Comparison of ENCODE assay signal across 19 cellular contexts in the genomic region with DNA sequence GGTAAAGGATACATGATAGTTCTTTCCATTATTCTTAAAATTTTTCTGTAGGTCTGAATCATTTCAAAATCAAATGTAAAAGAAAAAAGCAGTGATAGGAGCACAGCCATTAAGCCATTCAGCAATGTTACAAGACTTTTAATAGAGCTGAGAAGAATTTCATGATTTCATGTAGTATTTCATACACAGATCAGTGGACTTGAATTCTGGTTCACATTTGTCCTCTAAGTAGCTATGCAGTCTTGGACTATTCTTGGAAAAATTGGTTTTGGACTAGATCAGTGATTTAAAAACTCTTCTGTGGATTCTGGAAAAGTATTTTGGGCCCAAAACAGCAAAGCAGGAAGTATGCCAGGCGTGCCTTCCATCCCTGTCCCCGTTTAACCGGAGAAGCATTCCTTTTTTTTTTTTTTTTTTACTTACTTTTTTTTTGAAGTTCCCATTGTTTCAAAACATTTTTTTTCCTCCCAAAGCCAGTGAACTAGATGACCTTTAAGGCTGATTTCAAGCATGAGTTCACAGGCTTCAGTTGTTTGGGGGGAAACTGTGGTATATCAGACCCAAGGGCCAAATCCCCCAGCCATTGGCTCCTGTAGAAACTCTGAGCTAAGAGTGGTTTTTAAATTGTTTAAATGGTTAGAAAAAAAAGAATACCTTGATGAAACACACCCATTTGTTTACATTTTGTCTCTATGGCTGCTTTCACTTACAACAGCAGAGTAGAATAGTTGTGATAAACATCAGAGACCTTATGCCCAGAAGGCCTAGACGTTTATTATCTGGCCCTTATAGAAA. TPM values are rescaled to one million over a fixed set of nuclear protein-coding genes. Genes with fewer than 3 reads are reported as not detected.
DNase-seq lines count a peak whose midpoint lies in the region; ATAC-seq, FAIRE-seq and TF ChIP-seq lines count a peak whose summit lies in the region.
"Had no signal": no experiment of that assay in that cellular context is flagged by ENCODE, and none has a peak within 500 bp of the region (broad histone marks: within the 10 kb centered on the region; RNA-seq: fewer than 3 reads in every experiment).

No MANE protein-coding gene starts in this region.

- TF ChIP-seq CTCF in D721Med (IDR thresholded peaks at IDR 0.05; ENCODE audit: insufficient read depth, missing control alignments), result no peak
- TF ChIP-seq CTCF in MM.1S (IDR thresholded peaks at IDR 0.05; ENCODE audit: low read length), result no peak
- no peak for TF ChIP-seq CTCF in endothelial cell of umbilical vein (IDR thresholded peaks at IDR 0.05; ENCODE audit: extremely low read depth in 1 of 2, insufficient read depth in 1 of 2, low read depth in 1 of 2, low read length in 2 of 2)

- H3K9ac ChIP-seq in MM.1S (ENCODE audit: low read length) (no peak overlapping the region), endothelial cell of umbilical vein (replicated peaks; ENCODE audit: extremely low read depth, insufficient read depth, low read length) (no peak overlapping the region)

- no peaks in the 10 kb centered on the region for H3K9me2 ChIP-seq in MM.1S (replicated peaks; ENCODE audit: insufficient read depth, low read length)

- no TSS peak for BruUV-seq in endothelial cell of umbilical vein (replicated peaks; lab: Mats Ljungman, UMichigan)

- no peak overlapping the region; the same call in 1 of the 2 replicates for H3K27ac ChIP-seq in MM.1S (ENCODE audit: low read length)
- peak overlapping the region; percentile 41 for H3K27ac ChIP-seq in endothelial cell of umbilical vein (ENCODE audit: insufficient read depth, low read depth, low read length)
- H3K27ac ChIP-seq in skin epidermis, result peak overlapping the region in 13 of 21 experiments; percentile 4 to 71 (median 30)
- H3K27ac ChIP-seq in effector memory CD4-positive, alpha-beta T cell (ENCODE audit: insufficient read depth, low read length, poor library complexity, severe bottlenecking), result no peak overlapping the region
- H3K27ac ChIP-seq: HL-60, ovary, RWPE1, uterus had no signal

- H3K4me1 ChIP-seq in MM.1S (ENCODE audit: low read length) (peaks cover 28% of the 10 kb centered on the region), endothelial cell of umbilical vein (ENCODE audit: control insufficient read depth, extremely low read depth, insufficient read depth, low read length) (peaks cover 20% of the 10 kb centered on the region)
- peaks cover 3% of the 10 kb centered on the region for H3K4me1 ChIP-seq in effector memory CD4-positive, alpha-beta T cell (ENCODE audit: control insufficient read depth, insufficient read depth, low read length, poor library complexity, severe bottlenecking)
- H3K4me1 ChIP-seq: uterus had no signal

- DNase-seq in D721Med (ENCODE audit: insufficient read length, low spot score), result no peak
- no peak for DNase-seq in MM.1S
- peak; percentile 46 for DNase-seq in endothelial cell of umbilical vein (ENCODE audit: low read depth, low spot score)
- DNase-seq in mesenteric fat pad (ENCODE audit: low spot score), result no peak
- DNase-seq in activated effector memory CD4-positive, alpha-beta T cell treated with anti-CD3 and anti-CD28 coated beads, Interleukin-2, amount 50 U/mL, for 16 hours, result no peak
- no peak for DNase-seq in effector memory CD4-positive, alpha-beta T cell
- DNase-seq: activated CD4-positive, alpha-beta T cell treated with anti-CD3 and anti-CD28 coated beads for 4 hours; activated T-cell treated with anti-CD3 and anti-CD28 coated beads, Interleukin-2, amount 50 U/mL, for 4 hours; CD8-positive, alpha-beta T cell; NCI-H187; NCI-H526 treated with DMSO at 0.1 percent for 48 hours; ovary; uterus had no signal

- CTCF ChIA-PET in endothelial cell of umbilical vein (lab: Charles Lee), result interaction anchor here (0.7 to 1.9 kb wide), 7 partner anchors 11 to 132 kb away, joined by 3 to 14 read pairs (median 4); no protein-coding TSS in a partner anchor

- intact Hi-C loops in endothelial cell of umbilical vein (cut with micrococcal nuclease), result loop anchor here (1.0 to 2.0 kb wide), 3 partner anchors 13 to 28 kb away; partner anchors contain the start of genes MBD2 and POLI

- no peaks in the 10 kb centered on the region for H3K9me1 ChIP-seq in endothelial cell of umbilical vein (replicated peaks; ENCODE audit: control insufficient read depth, extremely low read depth, insufficient read depth, low read length)

- H3K27me3 ChIP-seq in MM.1S (replicated peaks; ENCODE audit: insufficient read depth, low read length) (no peaks in the 10 kb centered on the region), endothelial cell of umbilical vein (ENCODE audit: control insufficient read depth in 2 of 2, insufficient read depth in 2 of 2, low read length in 2 of 2) (no peaks in the 10 kb centered on the region)
- H3K27me3 ChIP-seq in effector memory CD4-positive, alpha-beta T cell (replicated peaks; ENCODE audit: control insufficient read depth, insufficient read depth, low read length, poor library complexity, severe bottlenecking), result no peaks in the 10 kb centered on the region
- H3K27me3 ChIP-seq: ovary, uterus had no signal

- dilution Hi-C loops in endothelial cell of umbilical vein (cut with MboI; ENCODE audit: extremely low pct_ligation_motif_present, low sequenced_read_pairs), result no loop called here

- H3K79me2 ChIP-seq in MM.1S (ENCODE audit: low read length) (no peaks in the 10 kb centered on the region), endothelial cell of umbilical vein (ENCODE audit: control insufficient read depth, insufficient read depth, low read length) (no peaks in the 10 kb centered on the region)

- peaks cover 20% of the 10 kb centered on the region for H3F3A ChIP-seq in MM.1S (ENCODE audit: insufficient read depth, low read length)

- TF ChIP-seq POLR2A in endothelial cell of umbilical vein (IDR thresholded peaks at IDR 0.05; ENCODE audit: low read depth, low read length), result no peak

- no peaks in the 10 kb centered on the region for H3K9me3 ChIP-seq in MM.1S (replicated peaks; ENCODE audit: insufficient read depth, low read length)
- H3K9me3 ChIP-seq in endothelial cell of umbilical vein (replicated peaks; ENCODE audit: control insufficient read depth, insufficient read depth, low read length), result no peaks in the 10 kb centered on the region
- no peaks in the 10 kb centered on the region for H3K9me3 ChIP-seq in effector memory CD4-positive, alpha-beta T cell (ENCODE audit: control insufficient read depth, low read length)
- H3K9me3 ChIP-seq: ovary, uterus had no signal

- ATAC-seq in GM21528 (IDR thresholded peaks at IDR 0.05; ENCODE audit: low FRiP score, unreplicated experiment), result no peak
- ATAC-seq: CD8-positive, alpha-beta T cell; HCT116 had no signal

- peak overlapping the region; percentile 70; the same call in 1 of the 2 replicates for H3K4me2 ChIP-seq in MM.1S (ENCODE audit: low read depth, low read length)
- peak overlapping the region; percentile 20 for H3K4me2 ChIP-seq in endothelial cell of umbilical vein (ENCODE audit: insufficient read depth, low read length)

- FAIRE-seq in D721Med (lab: Jason Lieb, UNC) (peak; percentile 83), endothelial cell of umbilical vein (lab: Jason Lieb, UNC) (peak; percentile 72)
- FAIRE-seq: G401.6 had no signal

- H3K36me3 ChIP-seq in MM.1S (replicated peaks; ENCODE audit: insufficient read depth, low read length) (no peaks in the 10 kb centered on the region), endothelial cell of umbilical vein (ENCODE audit: control insufficient read depth in 2 of 2, extremely low read depth in 1 of 2, insufficient read depth in 2 of 2, low read length in 2 of 2) (no peaks in the 10 kb centered on the region)
- H3K36me3 ChIP-seq in effector memory CD4-positive, alpha-beta T cell (ENCODE audit: control insufficient read depth, insufficient read depth, low read length), result no peaks in the 10 kb centered on the region
- H3K36me3 ChIP-seq: ovary, uterus had no signal

- no peaks in the 10 kb centered on the region for H4K20me1 ChIP-seq in MM.1S (ENCODE audit: insufficient read depth, low read length)
- no peaks in the 10 kb centered on the region for H4K20me1 ChIP-seq in endothelial cell of umbilical vein (replicated peaks; ENCODE audit: control insufficient read depth, extremely low read depth, insufficient read depth, low read length)

- H2AFZ ChIP-seq in MM.1S (ENCODE audit: low read length) (no peak overlapping the region), endothelial cell of umbilical vein (ENCODE audit: low read depth, low read length) (peak overlapping the region; percentile 74)

- H3K4me3 ChIP-seq in MM.1S (ENCODE audit: low read length) (no peak overlapping the region), endothelial cell of umbilical vein (replicated peaks in 1 of 3; ENCODE audit: insufficient read depth in 1 of 3, low read depth in 1 of 3, low read length in 3 of 3) (no peak overlapping the region), skin epidermis (no peak overlapping the region)
- no peak overlapping the region for H3K4me3 ChIP-seq in effector memory CD4-positive, alpha-beta T cell (ENCODE audit: insufficient read depth, low read depth, low read length, poor library complexity, severe bottlenecking)
- H3K4me3 ChIP-seq: ovary, uterus had no signal

- POLR2A ChIA-PET in endothelial cell of umbilical vein (lab: Charles Lee), result no interaction called here

TF ChIP-seq in endothelial cell of umbilical vein, 7 proteins besides CTCF, POLR2A, EP300 and RAD21 (continues in another document):
- TF ChIP-seq EZH2 (IDR thresholded peaks at IDR 0.05; ENCODE audit: borderline replicate concordance, low read depth, low read length, severe bottlenecking) (no peak), GATA2 (IDR thresholded peaks at IDR 0.05; ENCODE audit: insufficient read depth, insufficient read length, low read depth, low read length) (no peak), MYC (IDR thresholded peaks at IDR 0.05; ENCODE audit: low read depth, low read length) (no peak)

RNA-seq across cellular contexts. Expression of gene POLI, which starts 17.5 kb away (rescaled TPM):
- total RNA-seq in endothelial cell of umbilical vein, result 16.8 and 19.6 TPM in 2 replicates
- polyA plus RNA-seq in endothelial cell of umbilical vein, result 10.4 and 10.9 TPM in 2 replicates
- 6.0 and 8.5 TPM in 2 replicates for polyA plus RNA-seq in endothelial cell of umbilical vein (2011; cell fraction: cytosol; rRNA removed)
- 64.1 and 79.0 TPM in 2 replicates for polyA plus RNA-seq in endothelial cell of umbilical vein (2011; cell fraction: nucleus; rRNA removed)
- polyA plus RNA-seq in endothelial cell of umbilical vein (2012), result 13.1 and 15.1 TPM in 2 replicates
- polyA minus RNA-seq in endothelial cell of umbilical vein, result 13.5 and 16.3 TPM in 2 replicates
- polyA minus RNA-seq in endothelial cell of umbilical vein (2011; cell fraction: cytosol; rRNA and poly(A)+ RNA removed), result 2.8 TPM
- polyA minus RNA-seq in endothelial cell of umbilical vein (2011; cell fraction: nucleus; rRNA and poly(A)+ RNA removed), result 22.8 and 32.6 TPM in 2 replicates
- total RNA-seq in mesenteric fat pad, result 34.6 TPM

RNA-seq across cellular contexts. Expression of gene MBD2, which starts 27.3 kb away (rescaled TPM):
- total RNA-seq in endothelial cell of umbilical vein (105 and 110 TPM in 2 replicates), mesenteric fat pad (153 TPM)
- 38.4 and 86.8 TPM in 2 replicates for polyA plus RNA-seq in endothelial cell of umbilical vein
- polyA plus RNA-seq in endothelial cell of umbilical vein (2011; cell fraction: cytosol; rRNA removed), result 35.0 and 38.1 TPM in 2 replicates
- 37.2 and 40.5 TPM in 2 replicates for polyA plus RNA-seq in endothelial cell of umbilical vein (2011; cell fraction: nucleus; rRNA removed)
- polyA plus RNA-seq in endothelial cell of umbilical vein (2012), result 33.8 and 39.3 TPM in 2 replicates
- 35.4 and 38.3 TPM in 2 replicates for polyA minus RNA-seq in endothelial cell of umbilical vein
- 54.4 TPM for polyA minus RNA-seq in endothelial cell of umbilical vein (2011; cell fraction: cytosol; rRNA and poly(A)+ RNA removed)
- polyA minus RNA-seq in endothelial cell of umbilical vein (2011; cell fraction: nucleus; rRNA and poly(A)+ RNA removed), result 27.7 and 39.6 TPM in 2 replicates

Comparison
In these comparisons a context has a peak if more than half of its experiments do, and no peak if none do; other contexts are left out.
1. H3K27ac ChIP-seq: peak in endothelial cell of umbilical vein (single experiment) and skin epidermis (13 of 21); none in MM.1S (single experiment) and effector memory CD4-positive, alpha-beta T cell (single experiment).